ENCODE assay signal across 6 cellular contexts in the genomic region with DNA sequence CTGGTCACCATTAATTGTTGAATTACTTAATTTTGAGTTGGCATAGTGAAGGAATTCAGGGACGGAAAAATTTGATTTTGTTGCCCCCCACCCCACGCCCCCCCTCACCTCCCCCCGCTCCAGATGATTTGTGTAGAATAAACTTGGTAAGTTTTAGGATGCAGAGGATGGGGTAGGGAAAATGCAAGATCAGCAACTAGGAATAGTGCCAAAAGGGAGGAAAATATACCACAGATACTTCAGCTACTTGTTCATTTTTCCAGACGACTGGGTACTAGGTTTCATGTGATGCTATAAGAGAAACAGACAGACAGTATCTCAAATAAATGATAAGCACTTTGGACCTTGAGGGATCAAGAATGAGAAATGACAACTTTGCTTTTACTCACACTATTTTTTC.
"Had no signal": no experiment of that assay in that cellular context is flagged by ENCODE, and none has a peak within 500 bp of the region (broad histone marks: within the 10 kb centered on the region; RNA-seq: fewer than 3 reads in every experiment).

No MANE protein-coding gene starts in this region.

- H3K4me2 ChIP-seq: KMS-11 had no signal

- H3K9me3 Mint-ChIP-seq: H9, IgD-negative memory B cell had no signal

- H3K27ac Mint-ChIP-seq: IgD-negative memory B cell had no signal

- DNase-seq: GM23248, H9, HCEC 1CT, KBM-7 had no signal

- H3K36me3 Mint-ChIP-seq: IgD-negative memory B cell had no signal

- H3K4me3 Mint-ChIP-seq: H9, IgD-negative memory B cell had no signal

- H3K27ac ChIP-seq: GM23248, KMS-11 had no signal

- H3K9ac ChIP-seq: GM23248, KMS-11 had no signal

- H3K4me1 Mint-ChIP-seq: IgD-negative memory B cell had no signal

- H3K4me3 ChIP-seq: GM23248 had no signal

- H3K27me3 Mint-ChIP-seq: IgD-negative memory B cell had no signal
